ENCODE assay signal across 12 cellular contexts in the genomic region with DNA sequence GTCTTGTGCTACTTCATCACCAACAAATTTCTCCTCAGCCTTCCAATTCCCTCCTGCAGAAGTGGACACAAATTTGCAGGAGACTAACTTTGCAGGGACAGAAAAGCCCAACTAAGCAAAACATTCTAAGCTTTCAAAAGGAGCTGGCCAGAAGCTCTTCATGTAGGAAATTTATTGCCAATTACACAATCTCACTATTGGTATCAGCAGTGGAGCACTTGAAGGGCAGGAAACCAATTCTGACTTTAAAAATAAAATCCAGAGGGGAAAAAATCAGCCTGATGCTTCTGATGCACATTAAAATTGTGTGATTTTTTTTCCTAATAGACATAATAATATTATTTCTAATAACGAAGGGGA.
"Had no signal": no experiment of that assay in that cellular context is flagged by ENCODE, and none has a peak within 500 bp of the region (broad histone marks: within the 10 kb centered on the region; RNA-seq: fewer than 3 reads in every experiment).

No MANE protein-coding gene starts in this region.

- H3K27ac ChIP-seq: heart left ventricle, tibial nerve had no signal

- H3K27me3 ChIP-seq: heart left ventricle, tibial nerve had no signal

- DNase-seq: activated CD4-positive, alpha-beta T cell treated with anti-CD3 and anti-CD28 coated beads, Interleukin-2, amount 50 U/mL, for 4 hours; activated CD4-positive, CD25-positive, alpha-beta regulatory T cell treated with anti-CD3 and anti-CD28 coated beads, Interleukin-2, amount 50 U/mL, for 72 hours; activated effector memory CD4-positive, alpha-beta T cell treated with Interleukin-2 at 50 U/mL for 16 hours; activated T-cell treated with anti-CD3 and anti-CD28 coated beads, Interleukin-2, amount 50 U/mL, for 1 hour; cerebellar nuclear complex; endodermal cell; retina had no signal

- H3K4me3 ChIP-seq: heart left ventricle, skin epidermis, tibial nerve had no signal

- H3K36me3 ChIP-seq: heart left ventricle, tibial nerve had no signal

- ATAC-seq: activated naive CD4-positive, alpha-beta T cell treated with anti-CD3 and anti-CD28 coated beads, Interleukin-2, amount 50 U/mL, for 72 hours; left lobe of liver had no signal
